Comparison of ENCODE assay signal across 20 cellular contexts in genomic region chr11:111098091-111098490, GRCh38.
DNase-seq lines count a peak whose midpoint lies in the region; ATAC-seq, FAIRE-seq and TF ChIP-seq lines count a peak whose summit lies in the region.
"Had no signal": no experiment of that assay in that cellular context is flagged by ENCODE, and none has a peak within 500 bp of the region (broad histone marks: within the 10 kb centered on the region; RNA-seq: fewer than 3 reads in every experiment).

No MANE protein-coding gene starts in this region.

- TF ChIP-seq CTCF in MM.1S (IDR thresholded peaks at IDR 0.05; ENCODE audit: low read length) (no peak), kidney (IDR thresholded peaks at IDR 0.05; ENCODE audit: borderline replicate concordance, extremely low read depth, insufficient read depth) (no peak), sigmoid colon (IDR thresholded peaks at IDR 0.05) (no peak)

- ATAC-seq in GM18858 (IDR thresholded peaks at IDR 0.05; ENCODE audit: unreplicated experiment) = peak; percentile 41
- ATAC-seq in GM21360 (IDR thresholded peaks at IDR 0.05; ENCODE audit: unreplicated experiment) = peak; percentile 39
- ATAC-seq in HG03097 (IDR thresholded peaks at IDR 0.05; ENCODE audit: low FRiP score, unreplicated experiment) = peak; percentile 65
- ATAC-seq: activated CD8-positive, alpha-beta memory T cell treated with anti-CD3 and anti-CD28 coated beads, Interleukin-2, amount 10 ng/mL, durations not matched to agents 7 days and 5 days; lower lobe of right lung; naive thymus-derived CD8-positive, alpha-beta T cell had no signal

- no peaks in the 10 kb centered on the region for H3K9me2 ChIP-seq in MM.1S (replicated peaks; ENCODE audit: insufficient read depth, low read length)

- H4K20me1 ChIP-seq in MM.1S (ENCODE audit: insufficient read depth, low read length) = no peaks in the 10 kb centered on the region

- H3F3A ChIP-seq in MM.1S (ENCODE audit: insufficient read depth, low read length) = peaks cover 15% of the 10 kb centered on the region

- H3K36me3 ChIP-seq in MM.1S (replicated peaks; ENCODE audit: insufficient read depth, low read length) (no peaks in the 10 kb centered on the region), kidney (ENCODE audit: control insufficient read depth in 1 of 2, insufficient read depth in 2 of 2, low read length in 2 of 2) (no peaks in the 10 kb centered on the region), sigmoid colon (no peaks in the 10 kb centered on the region)
- H3K36me3 ChIP-seq: ascending aorta, lower lobe of right lung had no signal

- H3K4me1 ChIP-seq in MM.1S (ENCODE audit: low read length) = peaks cover 41% of the 10 kb centered on the region
- no peaks in the 10 kb centered on the region for H3K4me1 ChIP-seq in kidney (ENCODE audit: control insufficient read depth in 1 of 2, insufficient read depth in 1 of 2, low read depth in 1 of 2, low read length in 2 of 2)
- H3K4me1 ChIP-seq in sigmoid colon = no peaks in the 10 kb centered on the region
- H3K4me1 ChIP-seq: ascending aorta, Caco-2, lower lobe of right lung had no signal

- peaks cover 52% of the 10 kb centered on the region for H3K27me3 ChIP-seq in MM.1S (replicated peaks; ENCODE audit: insufficient read depth, low read length)
- H3K27me3 ChIP-seq in sigmoid colon = no peaks in the 10 kb centered on the region
- H3K27me3 ChIP-seq: ascending aorta had no signal

- H3K9me3 ChIP-seq in MM.1S (replicated peaks; ENCODE audit: insufficient read depth, low read length) = no peaks in the 10 kb centered on the region
- H3K9me3 ChIP-seq in kidney (ENCODE audit: control insufficient read depth in 1 of 2, low read length in 2 of 2) = no peaks in the 10 kb centered on the region
- no peaks in the 10 kb centered on the region for H3K9me3 ChIP-seq in sigmoid colon
- H3K9me3 ChIP-seq: ascending aorta, Caco-2, lower lobe of right lung had no signal

- peak overlapping the region; percentile 53 for H3K4me2 ChIP-seq in MM.1S (ENCODE audit: low read depth, low read length)

- no peak for FAIRE-seq in kidney (lab: Jason Lieb, UNC)
- FAIRE-seq: frontal cortex had no signal

- H3K4me3 ChIP-seq in MM.1S (ENCODE audit: low read length) = no peak overlapping the region
- H3K4me3 ChIP-seq in kidney (ENCODE audit: low read length in 2 of 2) = no peak overlapping the region
- no peak overlapping the region for H3K4me3 ChIP-seq in sigmoid colon
- H3K4me3 ChIP-seq: ascending aorta had no signal

- TF ChIP-seq POLR2A in sigmoid colon (IDR thresholded peaks at IDR 0.05) = no peak

- DNase-seq in MM.1S = peak; percentile 89
- DNase-seq in kidney = no peak
- no peak for DNase-seq in NCI-H187 treated with DMSO at 0.1 percent for 48 hours (lab: John Stamatoyannopoulos, UW)
- DNase-seq in sigmoid colon = no peak
- DNase-seq in ureter (ENCODE audit: low spot score) = no peak
- DNase-seq: activated CD4-positive, alpha-beta T cell treated with anti-CD3 and anti-CD28 coated beads for 1 hour; activated CD8-positive, alpha-beta memory T cell treated with anti-CD3 and anti-CD28 coated beads, Interleukin-2, amount 10 ng/mL, durations not matched to agents 7 days and 5 days; activated gamma-delta T cell treated with Interleukin-2 at 50 U/mL for 16 hours; Caco-2; Kasumi-1; lower lobe of right lung; naive thymus-derived CD8-positive, alpha-beta T cell; NCI-H146; NCI-H446; SHP77 had no signal

- H3K9ac ChIP-seq in MM.1S (ENCODE audit: low read length) (no peak overlapping the region), kidney (ENCODE audit: low read length in 2 of 2) (no peak overlapping the region)

- 91 to 95% methylated on average over 1 of the region's 1 CpG for WGBS in sigmoid colon, 2 donors

- intact Hi-C loops in kidney (cut with DNase I) = no loop called here
- intact Hi-C loops in sigmoid colon (cut with DNase I) = no loop called here

- H3K27ac ChIP-seq in MM.1S (ENCODE audit: low read length) (0 out of 2 replicates have a peak overlapping the region, but pooled peaks have one; percentile 7), kidney (ENCODE audit: low read depth in 2 of 2, low read length in 2 of 2) (no peak overlapping the region), sigmoid colon (no peak overlapping the region)
- H3K27ac ChIP-seq: ascending aorta, lower lobe of right lung had no signal

- H3K79me2 ChIP-seq in MM.1S (ENCODE audit: low read length) = no peaks in the 10 kb centered on the region

- H2AFZ ChIP-seq in MM.1S (ENCODE audit: low read length) = no peak overlapping the region

- TF ChIP-seq EP300 in sigmoid colon (IDR thresholded peaks at IDR 0.05) = no peak
